ENCODE assay signal across 1 cellular context in genomic region chr12:5435161-5435560, GRCh38.
TF ChIP-seq lines count a peak whose summit lies in the region.

No MANE protein-coding gene starts in this region.

TF ChIP-seq in IMR-90, 13 proteins besides CTCF, POLR2A, EP300 and RAD21:
- TF ChIP-seq MAZ (IDR thresholded peaks at IDR 0.05; ENCODE audit: borderline replicate concordance, low read depth, low read length) (no peak), RFX5 (IDR thresholded peaks at IDR 0.05; ENCODE audit: low read depth, low read length) (no peak), NFE2L2 (IDR thresholded peaks at IDR 0.05; ENCODE audit: low read depth, low read length) (no peak), SMC3 (IDR thresholded peaks at IDR 0.05; ENCODE audit: low read depth, low read length) (no peak), CHD1 (IDR thresholded peaks at IDR 0.05; ENCODE audit: low read depth, low read length) (no peak), RCOR1 (IDR thresholded peaks at IDR 0.05; ENCODE audit: insufficient replicate concordance, low read length) (no peak), ELK1 (IDR thresholded peaks at IDR 0.05; ENCODE audit: borderline replicate concordance, low read depth, low read length) (no peak), BHLHE40 (IDR thresholded peaks at IDR 0.05; ENCODE audit: low read depth, low read length) (no peak), FOS (IDR thresholded peaks at IDR 0.05; ENCODE audit: low read depth, low read length) (no peak)
TF ChIP-seq in IMR-90: peak in this region for 0.
